Comparison of ENCODE assay signal across 9 cellular contexts in the genomic region with DNA sequence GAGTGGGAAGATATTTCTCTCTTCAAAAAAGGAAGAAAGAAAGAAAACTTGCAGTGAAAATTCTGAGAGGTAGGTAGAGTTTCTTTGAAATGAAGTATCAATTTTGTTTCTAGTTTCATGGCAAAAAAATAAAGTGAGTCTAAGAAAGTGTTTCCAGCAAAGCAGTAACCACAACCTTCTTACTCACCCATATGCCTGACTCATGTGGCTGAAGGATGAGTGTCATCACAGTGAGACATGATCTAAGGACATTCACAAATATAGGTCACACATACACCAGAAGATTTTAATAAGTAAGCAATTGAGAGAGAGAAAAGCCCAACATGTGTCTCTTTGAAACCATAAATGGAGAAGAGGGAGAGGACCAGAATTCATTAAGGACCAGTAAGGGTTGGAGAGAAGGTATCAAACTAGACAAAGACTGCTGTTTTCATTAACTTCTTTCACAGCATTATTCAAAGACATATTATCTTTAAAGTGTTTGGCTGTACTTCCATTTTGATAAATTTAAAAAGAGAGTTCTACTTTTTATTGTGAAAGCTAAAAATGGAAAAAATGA.
DNase-seq lines count a peak whose midpoint lies in the region; ATAC-seq and TF ChIP-seq lines count a peak whose summit lies in the region.
"Had no signal": no experiment of that assay in that cellular context is flagged by ENCODE, and none has a peak within 500 bp of the region (broad histone marks: within the 10 kb centered on the region; RNA-seq: fewer than 3 reads in every experiment).

No MANE protein-coding gene starts in this region.

- H3K4me1 ChIP-seq in fibroblast of lung (ENCODE audit: control insufficient read depth, extremely low read depth, insufficient read depth, low read length), result no peaks in the 10 kb centered on the region
- no peaks in the 10 kb centered on the region for H3K4me1 ChIP-seq in gastroesophageal sphincter

- H3K36me3 ChIP-seq in fibroblast of lung (ENCODE audit: control insufficient read depth, insufficient read depth, low read length) (no peaks in the 10 kb centered on the region), gastroesophageal sphincter (no peaks in the 10 kb centered on the region)

- no peak for TF ChIP-seq EP300 in gastroesophageal sphincter (IDR thresholded peaks at IDR 0.05)

- ATAC-seq in GM18502 (IDR thresholded peaks at IDR 0.05; ENCODE audit: poor library complexity, unreplicated experiment), result peak; percentile 96
- peak; percentile 95 for ATAC-seq in GM21576 (IDR thresholded peaks at IDR 0.05; ENCODE audit: unreplicated experiment)
- peak; percentile 99 for ATAC-seq in HG03565 (IDR thresholded peaks at IDR 0.05; ENCODE audit: unreplicated experiment)
- ATAC-seq in gastroesophageal sphincter, result no peak

- H3K9ac ChIP-seq in fibroblast of lung (ENCODE audit: insufficient read depth, low read length), result no peak overlapping the region

- H4K20me1 ChIP-seq in fibroblast of lung (ENCODE audit: control insufficient read depth, extremely low read depth, insufficient read depth, low read length), result no peaks in the 10 kb centered on the region

- H3K4me3 ChIP-seq in fibroblast of lung (replicated peaks in 1 of 4; ENCODE audit: control extremely low read depth in 1 of 4, insufficient read depth in 1 of 4, low read depth in 3 of 4, low read length in 4 of 4), result no peak overlapping the region
- H3K4me3 ChIP-seq in gastroesophageal sphincter, result no peak overlapping the region

- H3K9me3 ChIP-seq in fibroblast of lung (ENCODE audit: control insufficient read depth, insufficient read depth, low read depth, low read length), result no peaks in the 10 kb centered on the region
- no peaks in the 10 kb centered on the region for H3K9me3 ChIP-seq in gastroesophageal sphincter

- TF ChIP-seq POLR2A in gastroesophageal sphincter (IDR thresholded peaks at IDR 0.05), result no peak

- no peaks in the 10 kb centered on the region for H3K79me2 ChIP-seq in fibroblast of lung (ENCODE audit: control insufficient read depth, insufficient read depth, low read length)

- no peak overlapping the region for H2AFZ ChIP-seq in fibroblast of lung (ENCODE audit: low read length)

- H3K27ac ChIP-seq in fibroblast of lung (ENCODE audit: insufficient read depth, low read length), result no peak overlapping the region
- no peak overlapping the region for H3K27ac ChIP-seq in gastroesophageal sphincter

- TF ChIP-seq CTCF in fibroblast of lung (conservative IDR thresholded peaks at IDR 0.05 in 1 of 2, IDR thresholded peaks at IDR 0.05 in 1 of 2; ENCODE audit: low read depth in 1 of 2, low read length in 2 of 2) (no peak), gastroesophageal sphincter (IDR thresholded peaks at IDR 0.05) (no peak)

- H3K27me3 ChIP-seq in fibroblast of lung (ENCODE audit: control insufficient read depth, insufficient read depth, low read length) (no peaks in the 10 kb centered on the region), gastroesophageal sphincter (no peaks in the 10 kb centered on the region)

- no peak overlapping the region for H3K4me2 ChIP-seq in fibroblast of lung (ENCODE audit: extremely low read depth, insufficient read depth, low read length)

- DNase-seq in fibroblast of lung (ENCODE audit: low read depth in 2 of 2) (peak; percentile 51 to 76), NCI-H1436 treated with DMSO at 0.1 percent for 48 hours (lab: John Stamatoyannopoulos, UW) (no peak), GOT3 (lab: John Stamatoyannopoulos, UW) (no peak), SK-N-DZ (ENCODE audit: low spot score) (no peak)
- DNase-seq: naive B cell had no signal

Comparison
In these comparisons a context has a peak if more than half of its experiments do, and no peak if none do; other contexts are left out.
1. DNase-seq: peak in fibroblast of lung (2 of 2); none in NCI-H1436 treated with DMSO at 0.1 percent for 48 hours (single experiment), GOT3 (single experiment) and SK-N-DZ (single experiment).